In genomic region chr6:106279179-106279578, GRCh38 we compare ENCODE assay signal across 16 cellular contexts. TPM values are rescaled to one million over a fixed set of nuclear protein-coding genes. Genes with fewer than 3 reads are reported as not detected.
DNase-seq lines count a peak whose midpoint lies in the region; ATAC-seq and TF ChIP-seq lines count a peak whose summit lies in the region.
"Had no signal": no experiment of that assay in that cellular context is flagged by ENCODE, and none has a peak within 500 bp of the region (broad histone marks: within the 10 kb centered on the region; RNA-seq: fewer than 3 reads in every experiment).

No MANE protein-coding gene starts in this region.

- H2BK5ac ChIP-seq in IMR-90 (ENCODE audit: low read depth, low read length, poor library complexity, severe bottlenecking) (no peak overlapping the region), mesenchymal stem cell (ENCODE audit: low read depth, low read length, poor library complexity, severe bottlenecking) (no peak overlapping the region)

- ATAC-seq in IMR-90 (ENCODE audit: low read depth) = no peak
- ATAC-seq in HG03159 (IDR thresholded peaks at IDR 0.05; ENCODE audit: unreplicated experiment) = no peak
- ATAC-seq in stimulated activated memory B cell treated with anti-CD40 and anti-IgM and Interleukin-4, amounts not matched to agents 10 μg/mL and 1 μg/mL and 100 μg/mL, for 72 hours = no peak
- ATAC-seq in HG03571 (IDR thresholded peaks at IDR 0.05; ENCODE audit: unreplicated experiment) = no peak
- ATAC-seq: stimulated activated naive B cell treated with anti-CD40 and anti-IgM and Interleukin-4, amounts not matched to agents 10 μg/mL and 1 μg/mL and 100 μg/mL, for 72 hours had no signal

- WGBS in IMR-90 (ENCODE audit: extremely low coverage in 2 of 2, insufficient read length in 1 of 2), 2 experiments = no CpG with 5 or more reads among the region's 1 CpG
- 0% methylated on average over 1 of the region's 1 CpG for WGBS in mesenchymal stem cell

- H2AK9ac ChIP-seq in IMR-90 (replicated peaks; ENCODE audit: low read depth, low read length, poor library complexity) = no peak overlapping the region

- in situ Hi-C loops in IMR-90 (cut with MboI; ENCODE audit: low sequenced_read_pairs) = no loop called here

- H2BK15ac ChIP-seq in IMR-90 (ENCODE audit: low read depth, low read length) (no peak overlapping the region), mesenchymal stem cell (ENCODE audit: low read depth, poor library complexity, severe bottlenecking) (no peak overlapping the region)

- POLR2A ChIA-PET in IMR-90 (lab: Charles Lee; ENCODE audit: unreplicated experiment) = no interaction called here

- H2AK5ac ChIP-seq in IMR-90 (ENCODE audit: low read depth, low read length) (no peak overlapping the region), mesenchymal stem cell (ENCODE audit: low read length, severe bottlenecking) (no peak overlapping the region)

- H3K4me3 ChIP-seq in IMR-90 (ENCODE audit: insufficient read depth, low read depth, low read length) = no peak overlapping the region
- H3K4me3 ChIP-seq in mesenchymal stem cell (ENCODE audit: insufficient read depth in 1 of 2, low read depth in 1 of 2, low read length in 2 of 2) = no peak overlapping the region
- H3K4me3 ChIP-seq: left ventricle myocardium inferior, right atrium auricular region had no signal

- H3K36me3 Mint-ChIP-seq in stimulated activated memory B cell treated with anti-CD40 and anti-IgM and Interleukin-4, amounts not matched to agents 10 μg/mL and 1 μg/mL and 100 μg/mL, for 72 hours = peaks cover 23% of the 10 kb centered on the region

- H2BK12ac ChIP-seq in mesenchymal stem cell (ENCODE audit: low read length in 2 of 2) = no peak overlapping the region

- no peak overlapping the region for H4K5ac ChIP-seq in IMR-90 (ENCODE audit: low read depth, low read length)

- H3K27me3 Mint-ChIP-seq in stimulated activated memory B cell treated with anti-CD40 and anti-IgM and Interleukin-4, amounts not matched to agents 10 μg/mL and 1 μg/mL and 100 μg/mL, for 72 hours = no peaks in the 10 kb centered on the region
- H3K27me3 Mint-ChIP-seq: dendritic cell treated with granulocyte-macrophage colony-stimulating factor and Interleukin-4, amounts not matched to agents 40 ng/mL and 50 ng/mL, for 4 days; stimulated activated naive B cell treated with anti-CD40 and anti-IgM and Interleukin-4, amounts not matched to agents 10 μg/mL and 1 μg/mL and 100 μg/mL, for 72 hours had no signal

- peaks cover 6% of the 10 kb centered on the region for H3K36me3 ChIP-seq in IMR-90 (ENCODE audit: control insufficient read depth, insufficient read depth, low read length)
- peaks cover 2 to 25% of the 10 kb centered on the region in 2 experiments for H3K36me3 ChIP-seq in mesenchymal stem cell (ENCODE audit: control insufficient read depth in 1 of 2, insufficient read depth in 2 of 2, low read depth in 1 of 2, low read length in 2 of 2)

- no peaks in the 10 kb centered on the region for H3K9me3 Mint-ChIP-seq in stimulated activated memory B cell treated with anti-CD40 and anti-IgM and Interleukin-4, amounts not matched to agents 10 μg/mL and 1 μg/mL and 100 μg/mL, for 72 hours
- H3K9me3 Mint-ChIP-seq: dendritic cell treated with granulocyte-macrophage colony-stimulating factor and Interleukin-4, amounts not matched to agents 40 ng/mL and 50 ng/mL, for 4 days; nephron; stimulated activated naive B cell treated with anti-CD40 and anti-IgM and Interleukin-4, amounts not matched to agents 10 μg/mL and 1 μg/mL and 100 μg/mL, for 72 hours had no signal

- H3K56ac ChIP-seq in IMR-90 (ENCODE audit: extremely low read depth, insufficient read depth, low read length) = no peak overlapping the region

- no peak overlapping the region for H4K8ac ChIP-seq in IMR-90 (ENCODE audit: low read depth in 2 of 2, low read length in 2 of 2)
- peak overlapping the region; percentile 69 for H4K8ac ChIP-seq in mesenchymal stem cell (ENCODE audit: low read length)

- H3K4me1 Mint-ChIP-seq in stimulated activated memory B cell treated with anti-CD40 and anti-IgM and Interleukin-4, amounts not matched to agents 10 μg/mL and 1 μg/mL and 100 μg/mL, for 72 hours = peaks cover 15% of the 10 kb centered on the region

- no peak overlapping the region for H3K18ac ChIP-seq in IMR-90 (ENCODE audit: low read depth, low read length)
- no peak overlapping the region for H3K18ac ChIP-seq in mesenchymal stem cell (ENCODE audit: low read depth in 1 of 2, low read length in 2 of 2)

- no peak overlapping the region for H3K4me3 Mint-ChIP-seq in stimulated activated memory B cell treated with anti-CD40 and anti-IgM and Interleukin-4, amounts not matched to agents 10 μg/mL and 1 μg/mL and 100 μg/mL, for 72 hours
- H3K4me3 Mint-ChIP-seq: dendritic cell treated with granulocyte-macrophage colony-stimulating factor and Interleukin-4, amounts not matched to agents 40 ng/mL and 50 ng/mL, for 4 days; nephron; stimulated activated naive B cell treated with anti-CD40 and anti-IgM and Interleukin-4, amounts not matched to agents 10 μg/mL and 1 μg/mL and 100 μg/mL, for 72 hours had no signal

- DNase-seq in EL (peak; percentile 86), IMR-90 (peak; percentile 35), amniotic epithelial cell (ENCODE audit: low read depth) (peak; percentile 54), mesenchymal stem cell (peak; percentile 85)
- DNase-seq: Caco-2; left ventricle myocardium inferior; NK-92 treated with Interleukin-12 subunit alpha and Interleukin-12 subunit beta, amount 100 ng/mL, for 24 hours; SIG-M5; stimulated activated CD4-positive, alpha-beta T cell treated with anti-CD3 and anti-CD28 coated beads, Interleukin-4, amount 100 ng/mL, for 4 hours; stimulated activated naive B cell treated with anti-CD40 and anti-IgM and Interleukin-4, amounts not matched to agents 10 μg/mL and 1 μg/mL and 100 μg/mL, for 72 hours had no signal

- H3K9ac ChIP-seq in IMR-90 (ENCODE audit: low read depth, low read length) = no peak overlapping the region
- no peak overlapping the region for H3K9ac ChIP-seq in mesenchymal stem cell (ENCODE audit: low read length)

- H3K4me1 ChIP-seq in IMR-90 (ENCODE audit: control insufficient read depth, insufficient read depth, low read length) (no peaks in the 10 kb centered on the region; the same call in 1 of the 2 replicates), mesenchymal stem cell (ENCODE audit: control insufficient read depth, insufficient read depth, low read depth, low read length) (no peaks in the 10 kb centered on the region)
- H3K4me1 ChIP-seq: Caco-2, right atrium auricular region had no signal

- no peak overlapping the region for H3K23ac ChIP-seq in IMR-90 (ENCODE audit: low read depth, low read length)
- no peak overlapping the region for H3K23ac ChIP-seq in mesenchymal stem cell (ENCODE audit: low read length in 2 of 2)

- no peak overlapping the region for H2BK20ac ChIP-seq in IMR-90 (ENCODE audit: low read depth, low read length)

- H3K4me2 ChIP-seq in IMR-90 (ENCODE audit: low read depth, low read length) (no peak overlapping the region), mesenchymal stem cell (ENCODE audit: low read length, poor library complexity, severe bottlenecking) (no peak overlapping the region)

- intact Hi-C loops in IMR-90 (cut with micrococcal nuclease) = no loop called here

- H3K9me1 ChIP-seq in IMR-90 (ENCODE audit: insufficient read depth, low read length) = no peaks in the 10 kb centered on the region

- H3K27ac ChIP-seq in IMR-90 (ENCODE audit: insufficient read depth, low read length) = no peak overlapping the region
- H3K27ac ChIP-seq in mesenchymal stem cell (ENCODE audit: low read length, poor library complexity, severe bottlenecking) = no peak overlapping the region
- H3K27ac ChIP-seq: left ventricle myocardium inferior, right atrium auricular region had no signal

- TF ChIP-seq RAD21 in IMR-90 (IDR thresholded peaks at IDR 0.05; ENCODE audit: low read length) = no peak

- H3K4ac ChIP-seq in IMR-90 (ENCODE audit: low read depth, low read length) = no peak overlapping the region
- H3K4ac ChIP-seq in mesenchymal stem cell (ENCODE audit: low read depth in 1 of 2, low read length in 2 of 2) = no peak overlapping the region

- H4K91ac ChIP-seq in IMR-90 (ENCODE audit: insufficient read depth, low read depth, low read length) = no peak overlapping the region
- H4K91ac ChIP-seq in mesenchymal stem cell (ENCODE audit: low read length) = no peak overlapping the region

- no peaks in the 10 kb centered on the region for H3K9me3 ChIP-seq in IMR-90 (ENCODE audit: control insufficient read depth, insufficient read depth, low read length)
- H3K9me3 ChIP-seq in mesenchymal stem cell (ENCODE audit: control insufficient read depth, low read length) = peaks cover 4% of the 10 kb centered on the region
- H3K9me3 ChIP-seq: Caco-2, left ventricle myocardium inferior, right atrium auricular region had no signal

- no peak overlapping the region for H2AFZ ChIP-seq in IMR-90 (replicated peaks; ENCODE audit: low read length, poor library complexity)
- no peak overlapping the region for H2AFZ ChIP-seq in mesenchymal stem cell (ENCODE audit: low read depth, low read length)

- TF ChIP-seq POLR2A in IMR-90 (IDR thresholded peaks at IDR 0.05; ENCODE audit: low read depth, low read length) = no peak

- CTCF ChIA-PET in IMR-90 (lab: Yijun Ruan, JAX) = no interaction called here

- H3K79me1 ChIP-seq in IMR-90 (ENCODE audit: low read depth in 1 of 2, low read length in 2 of 2) (peaks cover 16 to 21% of the 10 kb centered on the region in 2 experiments; a peak in 3 of 4 replicates), mesenchymal stem cell (replicated peaks; ENCODE audit: low read length, poor library complexity, severe bottlenecking) (peaks cover 20% of the 10 kb centered on the region)

- dilution Hi-C loops in IMR-90 (cut with HindIII; ENCODE audit: low sequenced_read_pairs, unreplicated experiment) = no loop called here

- peaks cover 1% of the 10 kb centered on the region; the same call in 1 of the 2 replicates for H4K20me1 ChIP-seq in IMR-90 (ENCODE audit: insufficient read depth, low read length)

- H2BK120ac ChIP-seq in IMR-90 (ENCODE audit: low read depth, low read length) = no peak overlapping the region
- no peak overlapping the region for H2BK120ac ChIP-seq in mesenchymal stem cell (ENCODE audit: low read depth, low read length)

- no peak overlapping the region for H3K27ac Mint-ChIP-seq in stimulated activated memory B cell treated with anti-CD40 and anti-IgM and Interleukin-4, amounts not matched to agents 10 μg/mL and 1 μg/mL and 100 μg/mL, for 72 hours
- H3K27ac Mint-ChIP-seq: dendritic cell treated with granulocyte-macrophage colony-stimulating factor and Interleukin-4, amounts not matched to agents 40 ng/mL and 50 ng/mL, for 4 days; nephron; stimulated activated naive B cell treated with anti-CD40 and anti-IgM and Interleukin-4, amounts not matched to agents 10 μg/mL and 1 μg/mL and 100 μg/mL, for 72 hours had no signal

- no peaks in the 10 kb centered on the region for H3K27me3 ChIP-seq in IMR-90 (ENCODE audit: control insufficient read depth, insufficient read depth, low read length)
- no peaks in the 10 kb centered on the region for H3K27me3 ChIP-seq in mesenchymal stem cell (ENCODE audit: control insufficient read depth in 1 of 2, insufficient read depth in 1 of 2, low read length in 2 of 2)
- H3K27me3 ChIP-seq: right atrium auricular region had no signal

- no TSS peak for BruUV-seq in IMR-90 (replicated peaks; lab: Mats Ljungman, UMichigan)

- H3K14ac ChIP-seq in IMR-90 (replicated peaks; ENCODE audit: low read depth, low read length) (no peak overlapping the region), mesenchymal stem cell (ENCODE audit: low read length in 2 of 2) (no peak overlapping the region)

- TF ChIP-seq CTCF in IMR-90 (conservative IDR thresholded peaks at IDR 0.05; ENCODE audit: low read depth, low read length) = no peak

RNA-seq across cellular contexts. Expression of gene ATG5, which starts 46.4 kb away (rescaled TPM):
- total RNA-seq in IMR-90 (2012; rRNA removed) = 28.0 and 44.7 TPM in 2 replicates
- polyA plus RNA-seq in IMR-90 (2012; rRNA removed) = 11.8 and 13.5 TPM in 2 replicates
- 4.6 and 5.3 TPM in 2 replicates for polyA plus RNA-seq in IMR-90 (2012; cell fraction: cytosol; rRNA removed)
- polyA plus RNA-seq in IMR-90 (2012; cell fraction: nucleus; rRNA removed; ENCODE audit: low replicate concordance) = 1.8 and 9.8 TPM in 2 replicates
- 16.8 TPM for polyA plus RNA-seq in mesenchymal stem cell (2013, experiment 1 of 2)
- 18.5 TPM for polyA plus RNA-seq in mesenchymal stem cell (2013, experiment 2 of 2)

Comparison
In these comparisons a context has a peak if more than half of its experiments do, and no peak if none do; other contexts are left out.
1. DNase-seq: peak in every context shown above with its lines; median percentile 86 in EL; 85 in mesenchymal stem cell; 54 in amniotic epithelial cell; 35 in IMR-90.